Comparison of ENCODE assay signal across 21 cellular contexts in genomic region chr9:99722852-99723251, GRCh38.
DNase-seq lines count a peak whose midpoint lies in the region; ATAC-seq, FAIRE-seq and TF ChIP-seq lines count a peak whose summit lies in the region.
"Had no signal": no experiment of that assay in that cellular context is flagged by ENCODE, and none has a peak within 500 bp of the region (broad histone marks: within the 10 kb centered on the region; RNA-seq: fewer than 3 reads in every experiment).

No MANE protein-coding gene starts in this region.

- SMC1A ChIA-PET in GM12878 (lab: Charles Lee; ENCODE audit: uncharacterized antibody, unreplicated experiment), result interaction anchor here (0.6 to 2.0 kb wide), 7 partner anchors 8 to 438 kb away, joined by 3 to 9 read pairs (median 3); no protein-coding TSS in a partner anchor

- in situ Hi-C loops in GM12878 (cut with MboI), result no loop called here
- in situ Hi-C loops in GM23248 (cut with MboI), result no loop called here

- H3K9ac ChIP-seq in GM12878 (ENCODE audit: control insufficient read depth, insufficient read depth, low read length) (no peak overlapping the region), PC-3 (ENCODE audit: low read length) (no peak overlapping the region), GM23248 (no peak overlapping the region)

- ATAC-seq in GM18520 (IDR thresholded peaks at IDR 0.05; ENCODE audit: unreplicated experiment), result peak; percentile 34
- peak; percentile 56 for ATAC-seq in HG03565 (IDR thresholded peaks at IDR 0.05; ENCODE audit: unreplicated experiment)
- ATAC-seq in GM12878, result peak; percentile 71
- ATAC-seq in PC-3, result no peak
- ATAC-seq: gastrocnemius medialis had no signal

- no peaks in the 10 kb centered on the region for H3K9me2 ChIP-seq in PC-3 (replicated peaks; ENCODE audit: low read length)
- no peaks in the 10 kb centered on the region for H3K9me2 ChIP-seq in GM23248 (ENCODE audit: insufficient read depth)

- 0% methylated on average over 2 of the region's 2 CpGs for WGBS in GM12878 (ENCODE audit: insufficient coverage, insufficient replicate concordance, low lambda C conversion rate, missing lambda C conversion rate)
- 39 to 46% (median 43%) methylated on average over 2 of the region's 2 CpGs for WGBS in small intestine, 3 donors
- 7 to 14% methylated on average over 2 of the region's 2 CpGs for WGBS in GM23248 (ENCODE audit: low coverage in 1 of 2, low lambda C conversion rate in 2 of 2, missing lambda C conversion rate in 2 of 2), 2 experiments

- BruUV-seq in GM12878 (replicated peaks; lab: Mats Ljungman, UMichigan), result no TSS peak
- no TSS peak for BruUV-seq in PC-3 (replicated peaks; lab: Mats Ljungman, UMichigan)

- H3K4me3 ChIP-seq in GM12878 (no peak overlapping the region), small intestine (ENCODE audit: low read depth in 1 of 2, low read length in 2 of 2) (no peak overlapping the region), PC-3 (ENCODE audit: low read length) (no peak overlapping the region), GM23248 (no peak overlapping the region)
- H3K4me3 ChIP-seq: gastrocnemius medialis had no signal

- H3K36me3 ChIP-seq in GM12878 (ENCODE audit: control insufficient read depth in 2 of 2, insufficient read depth in 2 of 2, low read length in 1 of 2), result no peaks in the 10 kb centered on the region
- no peaks in the 10 kb centered on the region for H3K36me3 ChIP-seq in small intestine (ENCODE audit: control insufficient read depth in 2 of 2, insufficient read depth in 2 of 2, low read length in 2 of 2)
- H3K36me3 ChIP-seq in PC-3 (ENCODE audit: low read depth, low read length), result no peaks in the 10 kb centered on the region
- no peaks in the 10 kb centered on the region for H3K36me3 ChIP-seq in GM23248 (ENCODE audit: low read depth)
- H3K36me3 ChIP-seq: gastrocnemius medialis had no signal

- H3K4me1 ChIP-seq in GM12878 (ENCODE audit: control insufficient read depth, insufficient read depth, low read length) (peaks cover 8% of the 10 kb centered on the region; the same call in 1 of the 2 replicates), small intestine (ENCODE audit: control insufficient read depth in 2 of 2, insufficient read depth in 1 of 2, low read depth in 1 of 2, low read length in 1 of 2) (no peaks in the 10 kb centered on the region), PC-3 (ENCODE audit: insufficient read depth, low read length) (no peaks in the 10 kb centered on the region), GM23248 (ENCODE audit: insufficient read depth) (peaks cover 14% of the 10 kb centered on the region)
- H3K4me1 ChIP-seq: Caco-2 had no signal

- H3K79me2 ChIP-seq in GM12878 (ENCODE audit: control insufficient read depth, insufficient read depth, low read length), result no peaks in the 10 kb centered on the region
- H3K79me2 ChIP-seq in PC-3 (ENCODE audit: low read length), result no peaks in the 10 kb centered on the region
- no peaks in the 10 kb centered on the region for H3K79me2 ChIP-seq in GM23248 (ENCODE audit: insufficient read depth)

- TF ChIP-seq POLR2A in GM12878 (IDR thresholded peaks at IDR 0.05; ENCODE audit: low read depth, low read length), result no peak

- H3K4me2 ChIP-seq in GM12878 (ENCODE audit: control insufficient read depth, insufficient read depth), result no peak overlapping the region
- H3K4me2 ChIP-seq in PC-3 (ENCODE audit: low read length), result no peak overlapping the region
- H3K4me2 ChIP-seq in GM23248 (ENCODE audit: unreplicated experiment), result no peak overlapping the region

- H2AFZ ChIP-seq in GM12878 (ENCODE audit: control insufficient read depth, low read depth, low read length) (no peak overlapping the region), PC-3 (ENCODE audit: low read length) (no peak overlapping the region), GM23248 (no peak overlapping the region)

- H3K27ac ChIP-seq in GM12878 (ENCODE audit: control insufficient read depth, insufficient read depth) (no peak overlapping the region), small intestine (ENCODE audit: low read depth in 1 of 2, low read length in 1 of 2) (no peak overlapping the region), PC-3 (ENCODE audit: low read length) (no peak overlapping the region), GM23248 (no peak overlapping the region)
- H3K27ac ChIP-seq: gastrocnemius medialis had no signal

- POLR2A ChIA-PET in GM12878 (lab: Charles Lee) (interaction anchor here (0.6 kb wide), 2 partner anchors 89 to 1856 kb away, joined by 3 to 4 read pairs; no protein-coding TSS in a partner anchor), PC-3 (lab: Charles Lee; ENCODE audit: unreplicated experiment) (no interaction called here)

- TF ChIP-seq RAD21 in GM12878 (IDR thresholded peaks at IDR 0.05; ENCODE audit: insufficient read depth, low read depth, low read length), result no peak

- no peaks in the 10 kb centered on the region for H3K9me3 ChIP-seq in GM12878 (replicated peaks; ENCODE audit: control insufficient read depth, insufficient read depth, low read length)
- H3K9me3 ChIP-seq in small intestine (ENCODE audit: control insufficient read depth, low read depth), result no peaks in the 10 kb centered on the region
- H3K9me3 ChIP-seq in PC-3 (ENCODE audit: low read length), result no peaks in the 10 kb centered on the region
- no peaks in the 10 kb centered on the region for H3K9me3 ChIP-seq in GM23248 (ENCODE audit: low read depth)
- H3K9me3 ChIP-seq: Caco-2, gastrocnemius medialis had no signal

- no peak for DNase-seq in GM12878 (ENCODE audit: low read depth, low spot score)
- DNase-seq in small intestine, result peak; percentile 2
- no peak for DNase-seq in HUDEP-2 (lab: John Stamatoyannopoulos, UW; ENCODE audit: unreplicated experiment in 76 of 76)
- no peak for DNase-seq in dedifferentiated amniotic fluid mesenchymal stem cell (ENCODE audit: extremely low spot score)
- DNase-seq in PC-3, result no peak
- no peak for DNase-seq in GM23248
- DNase-seq: activated CD4-positive, alpha-beta T cell treated with anti-CD3 and anti-CD28 coated beads, Interleukin-2, amount 50 U/mL, for 1 hour; activated naive CD4-positive, alpha-beta T cell; amygdala; Caco-2; effector CD4-positive, alpha-beta T cell; gastrocnemius medialis; GOT3; mammary epithelial cell; MM.1S; NCI-H1694; NCI-H748 treated with DMSO at 0.1 percent for 48 hours; retina; stimulated activated CD4-positive, alpha-beta T cell treated with anti-CD3 and anti-CD28 coated beads, Interleukin-4, amount 100 ng/mL, for 4 hours had no signal

- H3K27me3 ChIP-seq in GM12878 (replicated peaks in 1 of 2; ENCODE audit: control insufficient read depth in 2 of 2, insufficient read depth in 2 of 2, low read length in 1 of 2) (no peaks in the 10 kb centered on the region), small intestine (ENCODE audit: control insufficient read depth in 2 of 2, insufficient read depth in 2 of 2, low read length in 2 of 2) (no peaks in the 10 kb centered on the region), PC-3 (ENCODE audit: low read length) (peaks cover 4% of the 10 kb centered on the region), GM23248 (replicated peaks; ENCODE audit: insufficient read depth) (no peaks in the 10 kb centered on the region)
- H3K27me3 ChIP-seq: gastrocnemius medialis had no signal

- TF ChIP-seq CTCF in GM12878 (IDR thresholded peaks at IDR 0.05 in 2 of 3, conservative IDR thresholded peaks at IDR 0.05 in 1 of 3; ENCODE audit: control insufficient read depth in 2 of 3, extremely low read depth in 1 of 3, insufficient read depth in 1 of 3, low read depth in 3 of 3, low read length in 3 of 3) (no peak), PC-3 (conservative IDR thresholded peaks at IDR 0.05; ENCODE audit: low read depth, low read length) (no peak)

- CTCF ChIA-PET in GM12878 (lab: Yijun Ruan, JAX) (interaction anchor here (0.7 to 1.6 kb wide), 4 partner anchors 20 to 490 kb away, joined by 3 to 4 read pairs (median 3); no protein-coding TSS in a partner anchor), PC-3 (lab: Charles Lee) (no interaction called here)

- no peak for TF ChIP-seq EP300 in GM12878 (IDR thresholded peaks at IDR 0.05; ENCODE audit: borderline replicate concordance in 1 of 2, control insufficient read depth in 1 of 2, low read depth in 2 of 2, low read length in 2 of 2)

- H4K20me1 ChIP-seq in GM12878 (ENCODE audit: control insufficient read depth, insufficient read depth), result no peaks in the 10 kb centered on the region
- no peaks in the 10 kb centered on the region for H4K20me1 ChIP-seq in PC-3 (ENCODE audit: low read length)
- no peaks in the 10 kb centered on the region for H4K20me1 ChIP-seq in GM23248 (ENCODE audit: insufficient read depth)

- FAIRE-seq in GM12878 (lab: Jason Lieb, UNC) (no peak), small intestine (lab: Jason Lieb, UNC) (no peak)

- H3F3A ChIP-seq in PC-3 (ENCODE audit: low read length, unreplicated experiment) (no peaks in the 10 kb centered on the region), GM23248 (ENCODE audit: insufficient read depth) (0 out of 2 replicates have a peak, but pooled peaks cover 10% of the 10 kb centered on the region)

- RAD21 ChIA-PET in GM12878 (lab: Charles Lee; ENCODE audit: unreplicated experiment), result interaction anchor here (0.9 to 1.4 kb wide), 3 partner anchors 23 to 362 kb away, joined by 3 to 4 read pairs (median 3); no protein-coding TSS in a partner anchor

- intact Hi-C loops in GM12878 (cut with micrococcal nuclease; ENCODE audit: unreplicated experiment) (loop anchor here (5.0 kb wide), 1 partner anchor 131 kb away; no protein-coding TSS in a partner anchor), PC-3 (cut with micrococcal nuclease) (no loop called here)

TF ChIP-seq in GM12878, 131 proteins besides CTCF, POLR2A, EP300 and RAD21:
- TF ChIP-seq IKZF1 (conservative IDR thresholded peaks at IDR 0.05) (no peak), RUNX3 (IDR thresholded peaks at IDR 0.05; ENCODE audit: low read length) (peak; percentile 76), IKZF2 (IDR thresholded peaks at IDR 0.05) (peak in 1 of 2 experiments; percentile 17; a peak in 1 of 4 replicates)
